Comparison of ENCODE assay signal across 17 cellular contexts in the genomic region with DNA sequence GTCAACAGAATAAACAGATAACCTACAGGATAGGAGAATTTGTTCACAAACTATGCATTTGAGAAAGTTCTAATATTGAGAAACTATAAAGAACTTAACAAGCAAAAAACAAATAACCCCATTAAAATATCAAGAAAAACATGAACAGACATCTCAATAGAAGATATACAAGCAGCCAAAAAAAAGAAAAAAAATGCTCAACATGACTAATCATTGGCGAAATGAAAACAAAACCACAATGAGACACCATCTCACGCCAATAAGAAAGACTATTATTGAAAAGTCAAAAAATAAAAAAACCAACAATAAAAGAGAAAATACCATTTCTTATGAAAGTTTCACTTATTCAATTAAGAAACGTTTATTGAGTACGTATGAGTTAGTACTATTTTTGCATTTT.
DNase-seq lines count a peak whose midpoint lies in the region; FAIRE-seq and TF ChIP-seq lines count a peak whose summit lies in the region.
"Had no signal": no experiment of that assay in that cellular context is flagged by ENCODE, and none has a peak within 500 bp of the region (broad histone marks: within the 10 kb centered on the region; RNA-seq: fewer than 3 reads in every experiment).

No MANE protein-coding gene starts in this region.

- no peaks in the 10 kb centered on the region for H3K27me3 Mint-ChIP-seq in glutamatergic neuron (ENCODE audit: unreplicated experiment)
- H3K27me3 Mint-ChIP-seq: CD4-positive, CD25-positive, alpha-beta regulatory T cell; CD8-positive, alpha-beta memory T cell had no signal

- no peak overlapping the region for H3K27ac Mint-ChIP-seq in glutamatergic neuron (ENCODE audit: unreplicated experiment)
- H3K27ac Mint-ChIP-seq: CD4-positive, CD25-positive, alpha-beta regulatory T cell; CD8-positive, alpha-beta memory T cell; GM23338; HFFc6 had no signal

- intact Hi-C loops in ovary (cut with DNase I): no loop called here

- no peaks in the 10 kb centered on the region for H3K36me3 Mint-ChIP-seq in glutamatergic neuron (ENCODE audit: unreplicated experiment)
- H3K36me3 Mint-ChIP-seq: CD4-positive, CD25-positive, alpha-beta regulatory T cell; CD8-positive, alpha-beta memory T cell had no signal

- TF ChIP-seq CTCF in ovary (IDR thresholded peaks at IDR 0.05): no peak
- TF ChIP-seq CTCF in glutamatergic neuron (IDR thresholded peaks at IDR 0.05; ENCODE audit: partially characterized antibody, unreplicated experiment): no peak

- FAIRE-seq in A204.1 (lab: Jason Lieb, UNC): peak; percentile 64
- peak; percentile 58 for FAIRE-seq in frontal cortex (lab: Jason Lieb, UNC)

- no peaks in the 10 kb centered on the region for H3K27me3 ChIP-seq in ovary
- H3K27me3 ChIP-seq: BE2C had no signal

- no peaks in the 10 kb centered on the region for H3K4me1 Mint-ChIP-seq in glutamatergic neuron (ENCODE audit: low read depth, unreplicated experiment)
- H3K4me1 Mint-ChIP-seq: CD4-positive, CD25-positive, alpha-beta regulatory T cell; CD8-positive, alpha-beta memory T cell; GM23338 had no signal

- no peaks in the 10 kb centered on the region for H3K4me1 ChIP-seq in ovary (ENCODE audit: insufficient read depth)
- H3K4me1 ChIP-seq: BE2C, Caco-2 had no signal

- no peak for TF ChIP-seq POLR2A in ovary (IDR thresholded peaks at IDR 0.05)

- WGBS in ovary, 3 donors: 85 to 91% (median 87%) methylated on average over 4 of the region's 4 CpGs

- H3K9me3 ChIP-seq in ovary: no peaks in the 10 kb centered on the region
- H3K9me3 ChIP-seq: BE2C, Caco-2 had no signal

- H3K4me3 ChIP-seq in ovary: no peak overlapping the region
- H3K4me3 ChIP-seq: GM23338 had no signal

- H3K27ac ChIP-seq in ovary: no peak overlapping the region

- TF ChIP-seq EP300 in ovary (IDR thresholded peaks at IDR 0.05): no peak

- DNase-seq in HT1080 (ENCODE audit: low read depth) (peak; percentile 54), OCI-M1 (lab: John Stamatoyannopoulos, UW) (peak; percentile 79), frontal cortex (ENCODE audit: low spot score in 2 of 2) (no peak), ovary (no peak), glutamatergic neuron (no peak)
- DNase-seq: ACHN; BE2C; C1 segment of cervical spinal cord; Caco-2; CD4-positive, CD25-positive, alpha-beta regulatory T cell; CD8-positive, alpha-beta memory T cell; DMS79 treated with DMSO at 0.1 percent for 48 hours; GF-D8; H7; HFFc6 had no signal

- H3K36me3 ChIP-seq in ovary: no peaks in the 10 kb centered on the region
- H3K36me3 ChIP-seq: BE2C had no signal

- no peak overlapping the region for H3K4me3 Mint-ChIP-seq in glutamatergic neuron (ENCODE audit: unreplicated experiment)
- H3K4me3 Mint-ChIP-seq: CD4-positive, CD25-positive, alpha-beta regulatory T cell; CD8-positive, alpha-beta memory T cell; GM23338; HFFc6 had no signal

- no peaks in the 10 kb centered on the region for H3K9me3 Mint-ChIP-seq in glutamatergic neuron (ENCODE audit: unreplicated experiment)

Comparison
In these comparisons a context has a peak if more than half of its experiments do, and no peak if none do; other contexts are left out.
1. DNase-seq: peak in HT1080 (single experiment) and OCI-M1 (single experiment); none in frontal cortex (0 of 2), ovary (0 of 5) and glutamatergic neuron (single experiment).